In genomic region chr4:8653326-8654000, GRCh38 we compare ENCODE assay signal across 20 cellular contexts.
"Had no signal": no experiment of that assay in that cellular context is flagged by ENCODE, and none has a peak within 500 bp of the region (broad histone marks: within the 10 kb centered on the region; RNA-seq: fewer than 3 reads in every experiment).

No MANE protein-coding gene starts in this region.

- H3K4me3 ChIP-seq: body of pancreas, left ventricle myocardium inferior, prostate gland, right lobe of liver, vagina had no signal

- H3K9me3 ChIP-seq: body of pancreas, prostate gland, right lobe of liver, vagina had no signal

- H3K4me1 ChIP-seq: body of pancreas, left ventricle myocardium inferior, prostate gland, right lobe of liver, vagina had no signal

- H3K27ac Mint-ChIP-seq: activated CD8-positive, alpha-beta T cell treated with anti-CD3 and anti-CD28 coated beads, Interleukin-2, amount 10 ng/mL, durations not matched to agents 7 days and 5 days; activated naive CD8-positive, alpha-beta T cell; activated T-cell treated with anti-CD3 and anti-CD28 coated beads, Interleukin-2, amount 50 U/mL, for 72 hours; effector memory CD8-positive, alpha-beta T cell; memory B cell; natural killer cell; T-helper 1 cell treated with Interleukin-12 subunit alpha and Interleukin-12 subunit beta and Interleukin-4 antibody, amounts not matched to agents 30 μg/mL and 1 μg/mL, for 36 hours had no signal

- H3K27ac ChIP-seq: body of pancreas, epithelial cell of prostate, left ventricle myocardium inferior, prostate gland, right lobe of liver, vagina had no signal

- H3K36me3 Mint-ChIP-seq: activated naive CD8-positive, alpha-beta T cell; memory B cell; natural killer cell had no signal

- H3K4me3 Mint-ChIP-seq: activated CD8-positive, alpha-beta T cell treated with anti-CD3 and anti-CD28 coated beads, Interleukin-2, amount 10 ng/mL, durations not matched to agents 7 days and 5 days; activated naive CD8-positive, alpha-beta T cell; activated T-cell treated with anti-CD3 and anti-CD28 coated beads, Interleukin-2, amount 50 U/mL, for 72 hours; effector memory CD8-positive, alpha-beta T cell; memory B cell; natural killer cell; T-helper 1 cell treated with Interleukin-12 subunit alpha and Interleukin-12 subunit beta and Interleukin-4 antibody, amounts not matched to agents 30 μg/mL and 1 μg/mL, for 36 hours had no signal

- H3K9me3 Mint-ChIP-seq: natural killer cell had no signal

- H3K27me3 ChIP-seq: body of pancreas, right lobe of liver, vagina had no signal

- DNase-seq: activated CD4-positive, alpha-beta T cell treated with anti-CD3 and anti-CD28 coated beads for 4 hours; activated CD8-positive, alpha-beta memory T cell treated with anti-CD3 and anti-CD28 coated beads, Interleukin-2, amount 50 U/mL, for 48 hours; activated CD8-positive, alpha-beta T cell treated with anti-CD3 and anti-CD28 coated beads, Interleukin-2, amount 10 ng/mL, durations not matched to agents 7 days and 5 days; activated gamma-delta T cell treated with Interleukin-2 at 50 U/mL for 16 hours; activated T-cell treated with anti-CD3 and anti-CD28 coated beads, Interleukin-2, amount 50 U/mL, for 72 hours; amniotic stem cell; body of pancreas; central memory CD4-positive, alpha-beta T cell; effector memory CD8-positive, alpha-beta T cell; left ventricle myocardium inferior; natural killer cell; nucleus accumbens; stimulated activated CD4-positive, alpha-beta T cell treated with anti-CD3 and anti-CD28 coated beads, Interleukin-1b, Interleukin-23, amount 100 ng/mL, for 48 hours had no signal

- H3K4me1 Mint-ChIP-seq: memory B cell, natural killer cell had no signal

- H3K36me3 ChIP-seq: left ventricle myocardium inferior, prostate gland, right lobe of liver, vagina had no signal

- ATAC-seq: activated CD8-positive, alpha-beta T cell treated with anti-CD3 and anti-CD28 coated beads, Interleukin-2, amount 10 ng/mL, durations not matched to agents 7 days and 5 days; activated T-cell treated with anti-CD3 and anti-CD28 coated beads, Interleukin-2, amount 50 U/mL, for 72 hours; body of pancreas; effector memory CD8-positive, alpha-beta T cell; natural killer cell; right lobe of liver had no signal
